ENCODE assay signal across 8 cellular contexts in genomic region chr1:43947061-43947889, GRCh38. TPM values are rescaled to one million over a fixed set of nuclear protein-coding genes. Genes with fewer than 3 reads are reported as not detected.
A peak's percentile ranks its signal among the peaks of the same experiment; 100 is the strongest.
DNase-seq lines count a peak whose midpoint lies in the region; ATAC-seq and TF ChIP-seq lines count a peak whose summit lies in the region.

No MANE protein-coding gene starts in this region.

- no peaks in the 10 kb centered on the region for H3K9me2 ChIP-seq in HCT116 (ENCODE audit: insufficient read depth)

- TF ChIP-seq CTCF in AG09309 (IDR thresholded peaks at IDR 0.05; ENCODE audit: control insufficient read depth, insufficient read depth, low read depth, low read length, missing control alignments), result no peak
- no peak for TF ChIP-seq CTCF in HCT116 (IDR thresholded peaks at IDR 0.05 in 2 of 3, conservative IDR thresholded peaks at IDR 0.05 in 1 of 3; ENCODE audit: borderline replicate concordance in 1 of 3, insufficient read depth in 1 of 3, low read depth in 2 of 3, low read length in 2 of 3)
- no peak for TF ChIP-seq CTCF in WI38 (IDR thresholded peaks at IDR 0.05; ENCODE audit: low read depth, low read length)
- no peak for TF ChIP-seq CTCF in gastroesophageal sphincter (IDR thresholded peaks at IDR 0.05)

- whole genome bisulfite sequencing in gastroesophageal sphincter (ENCODE audit: low coverage in 1 of 2), 2 donors, result 7% methylated on average over 3 of the region's 27 CpGs; no CpG with 5 or more reads in 1 of the 2 donors

- ATAC-seq in HCT116 (no peak), gastroesophageal sphincter (no peak), GM18868 (IDR thresholded peaks at IDR 0.05; ENCODE audit: unreplicated experiment) (no peak)

- TSS peak; percentile 51 for BruUV-seq in HCT116 (replicated peaks; lab: Mats Ljungman, UMichigan)

- no peaks in the 10 kb centered on the region for H3K9me3 ChIP-seq in HCT116 (ENCODE audit: control insufficient read depth in 1 of 2, insufficient read depth in 1 of 2, low read depth in 1 of 2, low read length in 2 of 2)
- no peaks in the 10 kb centered on the region for H3K9me3 ChIP-seq in gastroesophageal sphincter

- RAD21 ChIA-PET in HCT116 (lab: Charles Lee; ENCODE audit: low non-redundant PET in 1 of 2, low total read pairs in 2 of 2, uncharacterized antibody in 2 of 2, unreplicated experiment in 2 of 2), result interaction anchor here in 1 of 2 experiments (2.0 kb wide), 1 partner anchor 184 kb away, joined by 10 read pairs; no protein-coding TSS in a partner anchor

- H4K20me1 ChIP-seq in HCT116 (ENCODE audit: insufficient read depth), result no peaks in the 10 kb centered on the region

- DNase-seq in AG09309 (ENCODE audit: low read depth) (no peak), HCT116 (ENCODE audit: low read depth, low spot score) (no peak), NCI-H345 (lab: John Stamatoyannopoulos, UW) (no peak), NCI-H128 (lab: John Stamatoyannopoulos, UW; ENCODE audit: unreplicated experiment) (no peak)

- H3K9ac ChIP-seq in HCT116 (ENCODE audit: low read length) (peak overlapping the region; percentile 76), rectal smooth muscle tissue (ENCODE audit: low read length) (peak overlapping the region; percentile 94)

- H2AFZ ChIP-seq in HCT116 (ENCODE audit: low read depth, low read length, poor library complexity, severe bottlenecking), result peak overlapping the region; percentile 56

- H3K4me3 ChIP-seq in AG09309 (ENCODE audit: control insufficient read depth, low read depth, low read length), result peak overlapping the region; percentile 90
- peak overlapping the region; percentile 77 to 97 for H3K4me3 ChIP-seq in HCT116 (replicated peaks in 1 of 2; ENCODE audit: low read depth in 1 of 2, low read length in 2 of 2)
- H3K4me3 ChIP-seq in WI38 (ENCODE audit: low read depth, low read length), result peak overlapping the region; percentile 88
- peak overlapping the region; percentile 38 to 81 for H3K4me3 ChIP-seq in gastroesophageal sphincter
- peak overlapping the region; percentile 100 for H3K4me3 ChIP-seq in rectal smooth muscle tissue (ENCODE audit: low read length)

- H3K4me2 ChIP-seq in HCT116 (ENCODE audit: low read length), result peak overlapping the region; percentile 96

- H3K27ac ChIP-seq in HCT116 (ENCODE audit: low read depth, low read length) (peak overlapping the region; percentile 88), gastroesophageal sphincter (peak overlapping the region; percentile 75 to 98 (median 94)), rectal smooth muscle tissue (ENCODE audit: low read depth, low read length) (peak overlapping the region; percentile 99)

- no peak for TF ChIP-seq EP300 in gastroesophageal sphincter (IDR thresholded peaks at IDR 0.05)

- peaks cover 11% of the 10 kb centered on the region for H3K79me2 ChIP-seq in HCT116 (ENCODE audit: insufficient read depth, low read length)

- POLR2A ChIA-PET in HCT116 (lab: Charles Lee), result interaction anchor here (0.7 to 1.4 kb wide), 3 partner anchors 13 to 138 kb away, joined by 3 to 9 read pairs (median 3); no protein-coding TSS in a partner anchor

- no peaks in the 10 kb centered on the region for H3K27me3 ChIP-seq in HCT116 (ENCODE audit: insufficient read depth, low read length)
- H3K27me3 ChIP-seq in gastroesophageal sphincter, result no peaks in the 10 kb centered on the region
- H3K27me3 ChIP-seq in rectal smooth muscle tissue (ENCODE audit: control insufficient read depth, insufficient read depth, low read length), result no peaks in the 10 kb centered on the region

- CTCF ChIA-PET in HCT116 (lab: Charles Lee), result interaction anchor here (3.3 to 9.8 kb wide), 2 partner anchors 14 to 184 kb away, joined by 24 to 130 read pairs; partner anchors contain the start of gene ARTN

- H3K36me3 ChIP-seq in HCT116 (ENCODE audit: control insufficient read depth in 1 of 2, insufficient read depth in 2 of 2, low read length in 2 of 2) (0 out of 4 replicates have a peak, but pooled peaks cover 0 to 3% of the 10 kb centered on the region in 2 experiments), gastroesophageal sphincter (peaks cover 0 to 24% of the 10 kb centered on the region in 2 donors), rectal smooth muscle tissue (ENCODE audit: control insufficient read depth, insufficient read depth, low read length) (peaks cover 11% of the 10 kb centered on the region)

- H3K4me1 ChIP-seq in HCT116 (ENCODE audit: control insufficient read depth in 1 of 2, insufficient read depth in 2 of 2, low read length in 2 of 2) (peaks cover 10 to 23% of the 10 kb centered on the region in 2 experiments; a peak in 3 of 4 replicates), gastroesophageal sphincter (peaks cover 4 to 69% (median 21%) of the 10 kb centered on the region in 3 donors), rectal smooth muscle tissue (ENCODE audit: control insufficient read depth, insufficient read depth, low read length) (peaks cover 23% of the 10 kb centered on the region)

- no peak for TF ChIP-seq POLR2A in HCT116 (IDR thresholded peaks at IDR 0.05; ENCODE audit: borderline replicate concordance, extremely low read depth, insufficient read depth, insufficient read length)
- no peak for TF ChIP-seq POLR2A in gastroesophageal sphincter (IDR thresholded peaks at IDR 0.05)

- TF ChIP-seq RAD21 in HCT116 (IDR thresholded peaks at IDR 0.05; ENCODE audit: low read depth), result no peak

- intact Hi-C loops in HCT116 (cut with micrococcal nuclease), result no loop called here

TF ChIP-seq in HCT116, 20 proteins besides CTCF, POLR2A, EP300 and RAD21:
- no peak for TF ChIP-seq ZNF274 (IDR thresholded peaks at IDR 0.05; ENCODE audit: low read depth, low read length)
- no peak for TF ChIP-seq JUND (IDR thresholded peaks at IDR 0.05)

RNA-seq across cellular contexts. Expression of gene IPO13, which starts 0.5 kb away (rescaled TPM):
- total RNA-seq in HCT116 (2021; ENCODE audit: unreplicated experiment), result 18.7 TPM
- 16.2 and 18.9 TPM in 2 replicates for polyA plus RNA-seq in HCT116 (2012)
- total RNA-seq in gastroesophageal sphincter, result 10 to 100 TPM; 21.8 to 44.5 (median 24.2) TPM

RNA-seq across cellular contexts. Expression of gene ARTN, which starts 13.7 kb away (rescaled TPM):
- 36.4 TPM for total RNA-seq in HCT116 (2021; ENCODE audit: unreplicated experiment)
- 46.0 and 46.3 TPM in 2 replicates for polyA plus RNA-seq in HCT116 (2012)
- under 1 TPM in 2 of 4 donors, not detected in 2; 0.47 to 0.81 TPM for total RNA-seq in gastroesophageal sphincter

RNA-seq across cellular contexts. Expression of gene DPH2, which starts 22.5 kb away (rescaled TPM):
- total RNA-seq in HCT116 (2021; ENCODE audit: unreplicated experiment) (53.2 TPM), gastroesophageal sphincter (10 to 100 TPM; 23.5 to 41.9 (median 32.5) TPM)
- polyA plus RNA-seq in HCT116 (2012), result 31.5 and 32.2 TPM in 2 replicates

RNA-seq across cellular contexts. Expression of gene ATP6V0B, which starts 27.5 kb away (rescaled TPM):
- total RNA-seq in HCT116 (2021; ENCODE audit: unreplicated experiment) (122 TPM), gastroesophageal sphincter (100 to 1,000 TPM in 1 of 4 donors, 10 to 100 TPM in 3; 67.9 to 107 (median 89.9) TPM)
- 142 and 154 TPM in 2 replicates for polyA plus RNA-seq in HCT116 (2012)

RNA-seq across cellular contexts. Expression of gene B4GALT2, which starts 31.7 kb away (rescaled TPM):
- total RNA-seq in HCT116 (2021; ENCODE audit: unreplicated experiment) (76.8 TPM), gastroesophageal sphincter (100 to 1,000 TPM in 1 of 4 donors, 10 to 100 TPM in 3; 34.4 to 129 (median 37.6) TPM)
- 63.9 and 73.1 TPM in 2 replicates for polyA plus RNA-seq in HCT116 (2012)

Comparison
In these comparisons a context has a peak if more than half of its experiments do, and no peak if none do; other contexts are left out.
1. RNA of gene ARTN, which starts 13.7 kb away (total RNA-seq): 36.4 TPM in HCT116 (single experiment); 0.47 to 0.81 TPM in gastroesophageal sphincter; every median in the first group is over 10 times any median in the second.
2. Peak in every context shown above with its lines, with median percentiles within 50 percentile points of each other: H3K4me3 ChIP-seq and H3K27ac ChIP-seq.